ENCODE assay signal across 9 cellular contexts in the genomic region with DNA sequence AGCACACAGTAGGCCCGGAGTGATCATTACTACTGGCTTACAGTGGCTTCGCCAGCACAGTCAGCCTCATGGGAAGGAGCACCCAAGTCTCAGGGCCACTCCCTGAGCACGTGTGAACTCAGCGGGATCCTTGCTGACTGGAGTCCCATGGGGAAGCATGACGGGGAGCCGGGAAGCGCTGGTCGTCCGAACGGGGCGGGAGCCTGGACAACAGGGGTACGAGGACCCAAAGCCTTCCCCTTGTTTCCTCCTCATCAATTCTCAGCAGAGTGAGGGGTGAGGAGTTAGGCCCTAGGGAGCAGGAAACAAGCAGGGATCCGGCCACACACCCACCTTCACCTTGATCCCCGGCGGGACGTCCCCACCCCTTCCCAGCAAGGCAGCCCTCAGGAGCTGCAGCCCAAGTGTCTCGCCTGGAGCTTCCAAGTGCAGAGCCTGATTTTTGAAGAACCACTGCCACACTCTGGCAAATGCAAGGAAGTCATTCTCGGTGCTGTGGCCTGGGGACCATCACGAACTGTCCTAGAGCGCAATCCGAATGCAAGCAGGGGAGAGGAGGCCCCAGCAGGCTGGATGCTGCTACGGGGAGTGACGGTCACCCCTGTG. TPM values are rescaled to one million over a fixed set of nuclear protein-coding genes. Genes with fewer than 3 reads are reported as not detected.
A peak's percentile ranks its signal among the peaks of the same experiment; 100 is the strongest.
DNase-seq lines count a peak whose midpoint lies in the region; ATAC-seq and TF ChIP-seq lines count a peak whose summit lies in the region.
"Had no signal": no experiment of that assay in that cellular context is flagged by ENCODE, and none has a peak within 500 bp of the region (broad histone marks: within the 10 kb centered on the region; RNA-seq: fewer than 3 reads in every experiment).

No MANE protein-coding gene starts in this region.

- H4K20me1 ChIP-seq in DND-41 (ENCODE audit: insufficient read depth, low read length): no peaks in the 10 kb centered on the region

- H3K9me3 ChIP-seq in DND-41 (ENCODE audit: insufficient read depth, low read length, severe bottlenecking) (no peaks in the 10 kb centered on the region), body of pancreas (no peaks in the 10 kb centered on the region)

- peak; percentile 29 for TF ChIP-seq CTCF in DND-41 (IDR thresholded peaks at IDR 0.05; ENCODE audit: borderline replicate concordance, extremely low read depth, low read length, poor library complexity, severe bottlenecking)
- TF ChIP-seq CTCF in LNCaP clone FGC (IDR thresholded peaks at IDR 0.05; ENCODE audit: control insufficient read depth, extremely low read depth, insufficient read depth): peak; percentile 53
- TF ChIP-seq CTCF in body of pancreas (IDR thresholded peaks at IDR 0.05): peak in 2 of 7 experiments; percentile 37 to 40

- 35 to 40% methylated on average over 16 to 23 of the region's 23 CpGs for WGBS in body of pancreas, 2 donors

- ATAC-seq in DND-41 (ENCODE audit: insufficient read depth, low read depth) (peak; percentile 38), body of pancreas (peak; percentile 55), GM21737 (IDR thresholded peaks at IDR 0.05; ENCODE audit: unreplicated experiment) (no peak), GM18873 (IDR thresholded peaks at IDR 0.05; ENCODE audit: low FRiP score, unreplicated experiment) (no peak), HG02610 (IDR thresholded peaks at IDR 0.05; ENCODE audit: unreplicated experiment) (no peak)

- H3K79me2 ChIP-seq in DND-41 (ENCODE audit: insufficient read depth, low read length): no peaks in the 10 kb centered on the region

- intact Hi-C loops in body of pancreas (cut with DNase I): loop anchor here (5.0 kb wide), 1 partner anchor 601 kb away; no protein-coding TSS in a partner anchor

- no peak for TF ChIP-seq POLR2A in body of pancreas (IDR thresholded peaks at IDR 0.05)

- H3K27ac ChIP-seq in DND-41 (ENCODE audit: low read length) (no peak overlapping the region), body of pancreas (no peak overlapping the region), substantia nigra (ENCODE audit: low read depth, low read length, poor library complexity, severe bottlenecking) (peak overlapping the region; percentile 41)
- H3K27ac ChIP-seq: skin epidermis had no signal

- H3K4me2 ChIP-seq in DND-41 (ENCODE audit: insufficient read depth, low read length): no peak overlapping the region

- H3K27me3 ChIP-seq in DND-41 (ENCODE audit: insufficient read depth, low read length, poor library complexity) (no peaks in the 10 kb centered on the region), body of pancreas (no peaks in the 10 kb centered on the region)

- no peaks in the 10 kb centered on the region for H3K36me3 ChIP-seq in DND-41 (ENCODE audit: insufficient read depth, low read length)
- H3K36me3 ChIP-seq in body of pancreas (replicated peaks in 1 of 2; ENCODE audit: insufficient read depth in 1 of 2, low read depth in 2 of 2): no peaks in the 10 kb centered on the region

- H2AFZ ChIP-seq in DND-41 (ENCODE audit: low read depth, low read length): no peak overlapping the region

- DNase-seq in DND-41: peak; percentile 26
- DNase-seq in LNCaP clone FGC (ENCODE audit: low read depth): no peak
- peak in 3 of 4 donors; percentile 39 to 60 (median 50) for DNase-seq in body of pancreas
- DNase-seq in kidney tubule cell (ENCODE audit: low spot score): peak; percentile 69
- DNase-seq in substantia nigra (lab: John Stamatoyannopoulos, UW): peak in 31 of 49 donors; percentile 8 to 64 (median 34)

- H3K4me1 ChIP-seq in DND-41 (ENCODE audit: insufficient read depth, low read length): peaks cover 9% of the 10 kb centered on the region
- H3K4me1 ChIP-seq in body of pancreas: peaks cover 13% of the 10 kb centered on the region

- H3K4me3 ChIP-seq in DND-41 (ENCODE audit: low read depth in 1 of 2, low read length in 2 of 2) (no peak overlapping the region), LNCaP clone FGC (ENCODE audit: low read depth, low read length) (no peak overlapping the region), body of pancreas (no peak overlapping the region)
- H3K4me3 ChIP-seq: skin epidermis had no signal

- H3K9ac ChIP-seq in DND-41 (ENCODE audit: low read depth, low read length): no peak overlapping the region

RNA-seq across cellular contexts. Expression of gene TOMM20, which starts 35.5 kb away (rescaled TPM):
- 10 to 100 TPM; 54.7 to 75.2 TPM for total RNA-seq in body of pancreas

Comparison
In these comparisons a context has a peak if more than half of its experiments do, and no peak if none do; other contexts are left out.
1. ATAC-seq: peak in DND-41 (single experiment) and body of pancreas (single experiment); none in GM21737 (single experiment), GM18873 (single experiment) and HG02610 (single experiment).